ENCODE assay signal across 26 cellular contexts in genomic region chr1:20994176-20994575, GRCh38.
"Had no signal": no experiment of that assay in that cellular context is flagged by ENCODE, and none has a peak within 500 bp of the region (broad histone marks: within the 10 kb centered on the region; RNA-seq: fewer than 3 reads in every experiment).

No MANE protein-coding gene starts in this region.

- H3K27me3 ChIP-seq: heart right ventricle, neural progenitor cell, sigmoid colon, stomach, suprapubic skin, uterus had no signal

- ATAC-seq: heart right ventricle; left colon; mucosa of descending colon; stimulated activated memory B cell treated with anti-CD40 and anti-IgM and Interleukin-4, amounts not matched to agents 10 μg/mL and 1 μg/mL and 100 μg/mL, for 72 hours had no signal

- H3K27me3 Mint-ChIP-seq: activated naive CD8-positive, alpha-beta T cell treated with anti-CD3 and anti-CD28 coated beads, Interleukin-2, amount 10 ng/mL, durations not matched to agents 7 days and 5 days; progenitor cell of endocrine pancreas; stimulated activated memory B cell treated with anti-CD40 and anti-IgM and Interleukin-4, amounts not matched to agents 10 μg/mL and 1 μg/mL and 100 μg/mL, for 72 hours had no signal

- H3K9ac ChIP-seq: neural progenitor cell had no signal

- H3K9me3 ChIP-seq: heart right ventricle, mucosa of descending colon, sigmoid colon, stomach, suprapubic skin, uterus had no signal

- H3K4me3 ChIP-seq: heart right ventricle, mucosa of descending colon, neural progenitor cell, sigmoid colon, smooth muscle cell, stomach, suprapubic skin, uterus had no signal

- H3K36me3 ChIP-seq: neural progenitor cell, sigmoid colon, uterus, WERI-Rb-1 had no signal

- H3K4me3 Mint-ChIP-seq: activated naive CD8-positive, alpha-beta T cell treated with anti-CD3 and anti-CD28 coated beads, Interleukin-2, amount 10 ng/mL, durations not matched to agents 7 days and 5 days; endodermal cell; neural progenitor cell; stimulated activated memory B cell treated with anti-CD40 and anti-IgM and Interleukin-4, amounts not matched to agents 10 μg/mL and 1 μg/mL and 100 μg/mL, for 72 hours had no signal

- H3K4me1 ChIP-seq: suprapubic skin, uterus had no signal

- H3K27ac Mint-ChIP-seq: activated naive CD8-positive, alpha-beta T cell treated with anti-CD3 and anti-CD28 coated beads, Interleukin-2, amount 10 ng/mL, durations not matched to agents 7 days and 5 days; endodermal cell; neural progenitor cell; stimulated activated memory B cell treated with anti-CD40 and anti-IgM and Interleukin-4, amounts not matched to agents 10 μg/mL and 1 μg/mL and 100 μg/mL, for 72 hours had no signal

- H3K27ac ChIP-seq: epithelial cell of prostate, heart right ventricle, sigmoid colon, stomach, suprapubic skin, uterus, WERI-Rb-1 had no signal

- DNase-seq: activated CD4-positive, CD25-positive, alpha-beta regulatory T cell treated with anti-CD3 and anti-CD28 coated beads, Interleukin-2, amount 50 U/mL, for 72 hours; activated CD8-positive, alpha-beta memory T cell treated with anti-CD3 and anti-CD28 coated beads for 24 hours; activated CD8-positive, alpha-beta memory T cell treated with anti-CD3 and anti-CD28 coated beads, Interleukin-2, amount 50 U/mL, for 4 hours; activated naive CD4-positive, alpha-beta T cell treated with Interleukin-2 at 50 U/mL for 16 hours; activated naive CD8-positive, alpha-beta T cell treated with anti-CD3 and anti-CD28 coated beads, Interleukin-2, amount 10 ng/mL, durations not matched to agents 7 days and 5 days; activated T-cell treated with anti-CD3 and anti-CD28 coated beads, Interleukin-2, amount 50 U/mL, for 48 hours; amniotic stem cell; cortex of kidney; endodermal cell; heart right ventricle; left colon; mesenchymal stem cell; mucosa of descending colon; retina; sigmoid colon; stimulated activated CD4-positive, alpha-beta T cell treated with anti-CD3 and anti-CD28 coated beads, Interleukin-15, amount 100 ng/mL, for 24 hours; stomach; trophoblast cell; uterus; WERI-Rb-1 had no signal

- H3K9me3 Mint-ChIP-seq: activated naive CD8-positive, alpha-beta T cell treated with anti-CD3 and anti-CD28 coated beads, Interleukin-2, amount 10 ng/mL, durations not matched to agents 7 days and 5 days; endodermal cell; neural progenitor cell; stimulated activated memory B cell treated with anti-CD40 and anti-IgM and Interleukin-4, amounts not matched to agents 10 μg/mL and 1 μg/mL and 100 μg/mL, for 72 hours had no signal
